In genomic region chr6:160477072-160477471, GRCh38 we compare ENCODE assay signal across 6 cellular contexts.
DNase-seq lines count a peak whose midpoint lies in the region; ATAC-seq, FAIRE-seq and TF ChIP-seq lines count a peak whose summit lies in the region.
"Not testable (repeated sequence)": the region's sequence is repeated elsewhere in the genome, so short reads cannot be mapped to it uniquely, and the experiment has no call there.

No MANE protein-coding gene starts in this region.

- ATAC-seq in HG03565 (IDR thresholded peaks at IDR 0.05; ENCODE audit: unreplicated experiment), result peak; percentile 60

- not testable (repeated sequence) for H3K4me1 ChIP-seq in esophagus muscularis mucosa

- not testable (repeated sequence) for H3K4me3 ChIP-seq in GM12865 (ENCODE audit: low read depth, low read length); bronchial epithelial cell (ENCODE audit: low read depth, low read length); esophagus muscularis mucosa

- not testable (repeated sequence) for TF ChIP-seq POLR2A in GM12892 (IDR thresholded peaks at IDR 0.05; ENCODE audit: low read depth, low read length); esophagus muscularis mucosa (IDR thresholded peaks at IDR 0.05; ENCODE audit: low read depth)

- TF ChIP-seq EP300 in esophagus muscularis mucosa (IDR thresholded peaks at IDR 0.05), result not testable (repeated sequence)

- 96% methylated on average over 3 of the region's 4 CpGs for WGBS in esophagus muscularis mucosa

- TF ChIP-seq CTCF in GM12865 (IDR thresholded peaks at IDR 0.05; ENCODE audit: insufficient read depth, low read depth, low read length, missing control alignments); bronchial epithelial cell (IDR thresholded peaks at IDR 0.05; ENCODE audit: insufficient read depth, low read length, severe bottlenecking); esophagus muscularis mucosa (IDR thresholded peaks at IDR 0.05): not testable (repeated sequence)

- H3K9me3 ChIP-seq in esophagus muscularis mucosa, result peaks cover 0 to 14% (median 9%) of the 10 kb centered on the region in 4 donors

- intact Hi-C loops in esophagus muscularis mucosa (cut with DNase I), result not testable (repeated sequence)

- DNase-seq in GM12865 (ENCODE audit: low read depth) (peak; percentile 23), esophagus muscularis mucosa (ENCODE audit: extremely low spot score) (peak; percentile 17)
- not testable (repeated sequence) for DNase-seq in GM12892 (ENCODE audit: insufficient read length); bronchial epithelial cell (ENCODE audit: low read depth); urothelium cell line (ENCODE audit: low spot score)

- FAIRE-seq in GM12892 (lab: Jason Lieb, UNC), result peak; percentile 33
- FAIRE-seq in bronchial epithelial cell (lab: Jason Lieb, UNC), result peak; percentile 98
- FAIRE-seq in urothelium cell line (lab: Jason Lieb, UNC), result peak; percentile 63

- not testable (repeated sequence) for H3K36me3 ChIP-seq in bronchial epithelial cell (ENCODE audit: control insufficient read depth, insufficient read depth, low read length); esophagus muscularis mucosa

- H3K27ac ChIP-seq in esophagus muscularis mucosa (replicated peaks in 1 of 4), result not testable (repeated sequence)

- not testable (repeated sequence) for H3K27me3 ChIP-seq in bronchial epithelial cell (ENCODE audit: control insufficient read depth, insufficient read depth, low read length); esophagus muscularis mucosa
